Comparison of ENCODE assay signal across 8 cellular contexts in the genomic region with DNA sequence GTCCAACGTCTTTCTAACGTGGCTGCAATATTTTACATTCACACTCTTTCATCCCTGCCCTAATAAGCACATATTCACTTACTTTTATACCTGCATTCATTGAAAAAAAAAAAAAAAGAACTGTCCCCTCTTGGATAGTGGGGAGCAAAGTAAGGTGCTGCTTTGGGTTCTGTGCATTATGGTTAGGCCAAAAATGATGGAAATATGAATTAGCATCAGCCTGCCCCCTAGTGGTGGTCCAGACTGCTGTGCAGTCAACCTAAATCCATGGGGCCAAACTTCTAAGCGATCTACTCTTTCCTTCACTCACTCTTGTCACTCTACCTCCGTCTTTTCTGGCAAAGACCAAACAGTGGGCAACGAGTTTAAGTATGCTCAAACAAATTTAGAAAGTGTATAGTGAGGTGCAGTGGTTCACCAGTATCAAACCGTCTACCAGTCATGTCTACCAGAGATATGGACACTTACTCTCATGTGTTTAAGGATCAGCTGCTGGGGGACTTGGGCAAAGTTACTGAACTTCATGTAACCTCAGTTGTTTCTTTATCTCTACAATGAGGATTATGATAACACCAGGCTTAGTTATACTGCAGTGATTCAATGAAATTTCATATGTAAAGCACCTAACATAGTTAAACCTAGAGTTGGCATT.
DNase-seq lines count a peak whose midpoint lies in the region; ATAC-seq, FAIRE-seq and TF ChIP-seq lines count a peak whose summit lies in the region.

No MANE protein-coding gene starts in this region.

- H3K4me1 Mint-ChIP-seq in progenitor cell of endocrine pancreas (ENCODE audit: low read depth) = no peaks in the 10 kb centered on the region

- no peaks in the 10 kb centered on the region for H3K27me3 ChIP-seq in esophagus squamous epithelium

- H3K4me3 Mint-ChIP-seq in progenitor cell of endocrine pancreas (ENCODE audit: low read depth) = no peak overlapping the region

- H3K27ac Mint-ChIP-seq in progenitor cell of endocrine pancreas = no peak overlapping the region

- H3K36me3 ChIP-seq in esophagus squamous epithelium = no peaks in the 10 kb centered on the region

- no peak for FAIRE-seq in HTR-8/SVneo (lab: Jason Lieb, UNC)

- no peaks in the 10 kb centered on the region for H3K4me1 ChIP-seq in esophagus squamous epithelium

- peak; percentile 9 for DNase-seq in GM10248 (ENCODE audit: extremely low spot score)
- peak; percentile 65 for DNase-seq in SK-N-DZ (ENCODE audit: low spot score)
- no peak for DNase-seq in esophagus squamous epithelium (lab: John Stamatoyannopoulos, UW)
- peak; percentile 18 for DNase-seq in progenitor cell of endocrine pancreas (ENCODE audit: low spot score, unreplicated experiment)
- DNase-seq in DMS79 (lab: John Stamatoyannopoulos, UW) = no peak
- no peak for DNase-seq in HTR-8/SVneo (ENCODE audit: insufficient read length, low spot score)

- WGBS in esophagus squamous epithelium, 2 donors = 48 to 62% methylated on average over 6 of the region's 6 CpGs

- no peak for TF ChIP-seq POLR2A in esophagus squamous epithelium (IDR thresholded peaks at IDR 0.05)

- ATAC-seq in GM19455 (IDR thresholded peaks at IDR 0.05; ENCODE audit: unreplicated experiment) (peak; percentile 86), HG03432 (IDR thresholded peaks at IDR 0.05; ENCODE audit: unreplicated experiment) (peak; percentile 92)

- H3K9me3 ChIP-seq in esophagus squamous epithelium = no peaks in the 10 kb centered on the region

- peak; percentile 75 for TF ChIP-seq CTCF in GM10248 (IDR thresholded peaks at IDR 0.05; ENCODE audit: control extremely low read depth, extremely low read depth, low read depth, missing control alignments)
- TF ChIP-seq CTCF in esophagus squamous epithelium (IDR thresholded peaks at IDR 0.05) = peak; percentile 49 to 72 (median 58)
- TF ChIP-seq CTCF in progenitor cell of endocrine pancreas (IDR thresholded peaks at IDR 0.05; ENCODE audit: unreplicated experiment) = peak; percentile 90

- no peaks in the 10 kb centered on the region for H3K36me3 Mint-ChIP-seq in progenitor cell of endocrine pancreas (ENCODE audit: insufficient read depth)

- CTCF ChIA-PET in GM10248 (lab: Yijun Ruan, JAX) = interaction anchor here (1.1 to 1.9 kb wide), 2 partner anchors 16 to 21 kb away, joined by 3 to 4 read pairs; no protein-coding TSS in a partner anchor

- POLR2A ChIA-PET in GM10248 (lab: Yijun Ruan, JAX) = no interaction called here

- intact Hi-C loops in esophagus squamous epithelium (cut with DNase I) = no loop called here

- H3K4me3 ChIP-seq in esophagus squamous epithelium = no peak overlapping the region

- H3K9me3 Mint-ChIP-seq in progenitor cell of endocrine pancreas (ENCODE audit: low read depth) = no peaks in the 10 kb centered on the region

- peaks cover 2% of the 10 kb centered on the region for H3K27me3 Mint-ChIP-seq in progenitor cell of endocrine pancreas

- H3K27ac ChIP-seq in esophagus squamous epithelium = no peak overlapping the region

Comparison
In these comparisons a context has a peak if more than half of its experiments do, and no peak if none do; other contexts are left out.
1. DNase-seq: peak in GM10248 (single experiment), SK-N-DZ (single experiment) and progenitor cell of endocrine pancreas (single experiment); none in esophagus squamous epithelium (single experiment), DMS79 (single experiment) and HTR-8/SVneo (single experiment).
2. Peak in every context shown above with its lines, with median percentiles within 50 percentile points of each other: CTCF ChIP-seq.